In genomic region chr10:119288574-119289001, GRCh38 we compare ENCODE assay signal across 15 cellular contexts.
A peak's percentile ranks its signal among the peaks of the same experiment; 100 is the strongest.
DNase-seq lines count a peak whose midpoint lies in the region; ATAC-seq and TF ChIP-seq lines count a peak whose summit lies in the region.
"Had no signal": no experiment of that assay in that cellular context is flagged by ENCODE, and none has a peak within 500 bp of the region (broad histone marks: within the 10 kb centered on the region; RNA-seq: fewer than 3 reads in every experiment).

No MANE protein-coding gene starts in this region.

- H3K9me3 Mint-ChIP-seq in CD8-positive, alpha-beta T cell = no peaks in the 10 kb centered on the region
- peaks cover 3% of the 10 kb centered on the region for H3K9me3 Mint-ChIP-seq in stimulated activated memory B cell treated with anti-CD40 and anti-IgM and Interleukin-4, amounts not matched to agents 10 μg/mL and 1 μg/mL and 100 μg/mL, for 72 hours

- DNase-seq in CD8-positive, alpha-beta T cell = no peak
- no peak for DNase-seq in ascending aorta (ENCODE audit: low spot score in 2 of 2)
- DNase-seq in left lung = no peak
- DNase-seq in adrenal gland = no peak
- DNase-seq: activated CD8-positive, alpha-beta memory T cell treated with anti-CD3 and anti-CD28 coated beads, Interleukin-2, amount 50 U/mL, for 48 hours; cerebellar nuclear complex; GM23248; NCI-H2081; NCI-H82; stimulated activated CD4-positive, alpha-beta T cell treated with anti-CD3 and anti-CD28 coated beads, Interleukin-4, amount 100 ng/mL, for 1 hour had no signal

- H3K9me3 ChIP-seq in CD8-positive, alpha-beta T cell (ENCODE audit: low read length) = no peaks in the 10 kb centered on the region
- H3K9me3 ChIP-seq in ascending aorta (no peaks in the 10 kb centered on the region), left lung (no peaks in the 10 kb centered on the region), adrenal gland (replicated peaks in 1 of 3) (no peaks in the 10 kb centered on the region)
- H3K9me3 ChIP-seq: BLaER1 treated with 17β-estradiol and CSF1 and Interleukin-3, amounts not matched to agents 10 nM and 100 nM had no signal

- no peaks in the 10 kb centered on the region for H3K27me3 ChIP-seq in CD8-positive, alpha-beta T cell (ENCODE audit: insufficient read depth, low read length)
- H3K27me3 ChIP-seq in ascending aorta (no peaks in the 10 kb centered on the region), left lung (no peaks in the 10 kb centered on the region), adrenal gland (no peaks in the 10 kb centered on the region)
- H3K27me3 ChIP-seq: BLaER1 treated with 17β-estradiol and CSF1 and Interleukin-3, amounts not matched to agents 10 nM and 100 nM had no signal

- WGBS in adrenal gland, 4 donors = 47 to 83% (median 61%) methylated on average over 4 to 7 of the region's 7 CpGs

- no peak for TF ChIP-seq POLR2A in adrenal gland (IDR thresholded peaks at IDR 0.05)

- peak overlapping the region; percentile 10 for H3K27ac Mint-ChIP-seq in CD8-positive, alpha-beta T cell
- peak overlapping the region; percentile 20 for H3K27ac Mint-ChIP-seq in stimulated activated memory B cell treated with anti-CD40 and anti-IgM and Interleukin-4, amounts not matched to agents 10 μg/mL and 1 μg/mL and 100 μg/mL, for 72 hours

- no peak for ATAC-seq in CD8-positive, alpha-beta T cell
- ATAC-seq in left lung = peak; percentile 39
- no peak for ATAC-seq in stimulated activated memory B cell treated with anti-CD40 and anti-IgM and Interleukin-4, amounts not matched to agents 10 μg/mL and 1 μg/mL and 100 μg/mL, for 72 hours
- ATAC-seq in HG02798 (IDR thresholded peaks at IDR 0.05; ENCODE audit: poor library complexity, unreplicated experiment) = no peak
- no peak for ATAC-seq in activated CD4-positive, CD25-positive, alpha-beta regulatory T cell treated with anti-CD3 and anti-CD28 coated beads, Interleukin-2, amount 50 U/mL, for 24 hours

- peaks cover 86% of the 10 kb centered on the region for H3K4me1 ChIP-seq in CD8-positive, alpha-beta T cell (ENCODE audit: insufficient read depth, low read length)
- H3K4me1 ChIP-seq in ascending aorta (peaks cover 14 to 62% of the 10 kb centered on the region in 2 donors), left lung (peaks cover 19 to 66% of the 10 kb centered on the region in 2 donors), adrenal gland (replicated peaks in 1 of 2) (peaks cover 26 to 51% of the 10 kb centered on the region in 2 donors)

- H3K27me3 Mint-ChIP-seq in CD8-positive, alpha-beta T cell (ENCODE audit: low read depth) = no peaks in the 10 kb centered on the region
- no peaks in the 10 kb centered on the region for H3K27me3 Mint-ChIP-seq in stimulated activated memory B cell treated with anti-CD40 and anti-IgM and Interleukin-4, amounts not matched to agents 10 μg/mL and 1 μg/mL and 100 μg/mL, for 72 hours

- intact Hi-C loops in CD8-positive, alpha-beta T cell (cut with DNase I, micrococcal nuclease) = loop anchor here in 1 of 2 experiments (2.0 kb wide), 1 partner anchor 18 kb away; no protein-coding TSS in a partner anchor
- intact Hi-C loops in ascending aorta (cut with DNase I) = no loop called here
- intact Hi-C loops in left lung (cut with DNase I) = loop anchor here in 1 of 2 donors (10.0 kb wide), 1 partner anchor 84 kb away; the partner anchor contains the start of gene GRK5
- intact Hi-C loops in adrenal gland (cut with DNase I) = no loop called here

- H3K4me1 Mint-ChIP-seq in CD8-positive, alpha-beta T cell (ENCODE audit: low read depth) = peaks cover 83% of the 10 kb centered on the region
- peaks cover 96% of the 10 kb centered on the region for H3K4me1 Mint-ChIP-seq in stimulated activated memory B cell treated with anti-CD40 and anti-IgM and Interleukin-4, amounts not matched to agents 10 μg/mL and 1 μg/mL and 100 μg/mL, for 72 hours

- no peak overlapping the region for H3K4me3 Mint-ChIP-seq in CD8-positive, alpha-beta T cell
- H3K4me3 Mint-ChIP-seq in stimulated activated memory B cell treated with anti-CD40 and anti-IgM and Interleukin-4, amounts not matched to agents 10 μg/mL and 1 μg/mL and 100 μg/mL, for 72 hours = no peak overlapping the region

- no peak overlapping the region for H3K27ac ChIP-seq in CD8-positive, alpha-beta T cell (ENCODE audit: low read depth, low read length)
- peak overlapping the region; percentile 46 to 58 for H3K27ac ChIP-seq in ascending aorta
- H3K27ac ChIP-seq in left lung = peak overlapping the region; percentile 35 to 47
- peak overlapping the region in 2 of 5 donors; percentile 52 to 80 for H3K27ac ChIP-seq in adrenal gland
- H3K27ac ChIP-seq: BLaER1 treated with 17β-estradiol and CSF1 and Interleukin-3, amounts not matched to agents 10 nM and 100 nM; GM23248; VCaP had no signal

- no peaks in the 10 kb centered on the region for H3K36me3 ChIP-seq in CD8-positive, alpha-beta T cell (ENCODE audit: insufficient read depth, low read length)
- H3K36me3 ChIP-seq in ascending aorta (no peaks in the 10 kb centered on the region), left lung (no peaks in the 10 kb centered on the region), adrenal gland (replicated peaks in 1 of 2) (no peaks in the 10 kb centered on the region)
- H3K36me3 ChIP-seq: BLaER1 treated with 17β-estradiol and CSF1 and Interleukin-3, amounts not matched to agents 10 nM and 100 nM had no signal

- CTCF ChIA-PET in CD8-positive, alpha-beta T cell (lab: Charles Lee) = interaction anchor here (1.8 kb wide), 1 partner anchor 79 kb away, joined by 9 read pairs; no protein-coding TSS in a partner anchor

- H3K36me3 Mint-ChIP-seq in CD8-positive, alpha-beta T cell = no peaks in the 10 kb centered on the region
- H3K36me3 Mint-ChIP-seq in stimulated activated memory B cell treated with anti-CD40 and anti-IgM and Interleukin-4, amounts not matched to agents 10 μg/mL and 1 μg/mL and 100 μg/mL, for 72 hours = no peaks in the 10 kb centered on the region

- no peak overlapping the region for H3K4me3 ChIP-seq in CD8-positive, alpha-beta T cell (ENCODE audit: low read depth, low read length)
- H3K4me3 ChIP-seq in ascending aorta = no peak overlapping the region
- H3K4me3 ChIP-seq in left lung = no peak overlapping the region
- H3K4me3 ChIP-seq in adrenal gland = no peak overlapping the region
- H3K4me3 ChIP-seq: BLaER1 treated with 17β-estradiol and CSF1 and Interleukin-3, amounts not matched to agents 10 nM and 100 nM; GM23248 had no signal

- POLR2A ChIA-PET in CD8-positive, alpha-beta T cell (lab: Charles Lee) = interaction anchor here (1.2 to 1.8 kb wide), 3 partner anchors 11 to 17 kb away, joined by 3 to 8 read pairs (median 3); no protein-coding TSS in a partner anchor

- no peak for TF ChIP-seq CTCF in CD8-positive, alpha-beta T cell (IDR thresholded peaks at IDR 0.05)
- no peak for TF ChIP-seq CTCF in ascending aorta (IDR thresholded peaks at IDR 0.05)
- no peak for TF ChIP-seq CTCF in left lung (IDR thresholded peaks at IDR 0.05)
- TF ChIP-seq CTCF in adrenal gland (IDR thresholded peaks at IDR 0.05) = no peak
